11 cellular contexts compared by ENCODE assay signal in genomic region chr13:106496072-106496997, GRCh38. TPM values are rescaled to one million over a fixed set of nuclear protein-coding genes. Genes with fewer than 3 reads are reported as not detected.
DNase-seq lines count a peak whose midpoint lies in the region; ATAC-seq and TF ChIP-seq lines count a peak whose summit lies in the region.
"Had no signal": no experiment of that assay in that cellular context is flagged by ENCODE, and none has a peak within 500 bp of the region (broad histone marks: within the 10 kb centered on the region; RNA-seq: fewer than 3 reads in every experiment).

No MANE protein-coding gene starts in this region.

- DNase-seq in NCI-H187 (lab: John Stamatoyannopoulos, UW), result peak; percentile 47 to 81
- no peak for DNase-seq in NCI-H187 treated with DMSO at 0.1 percent for 48 hours (lab: John Stamatoyannopoulos, UW)
- DNase-seq in astrocyte of the hippocampus (ENCODE audit: low read depth, low spot score), result peak; percentile 32
- no peak for DNase-seq in lower lobe of right lung
- DNase-seq in upper lobe of left lung, result no peak
- DNase-seq in head of caudate nucleus, result no peak
- DNase-seq: NK-92 treated with Interleukin-12 subunit alpha and Interleukin-12 subunit beta, amount 100 ng/mL, for 24 hours had no signal

- intact Hi-C loops in lower lobe of right lung (cut with DNase I) (no loop called here), head of caudate nucleus (cut with DNase I) (no loop called here)

- WGBS in upper lobe of left lung, 2 donors, result 12 to 30% methylated on average over 6 of the region's 6 CpGs

- peak in 2 of 4 donors; percentile 81 to 86 for TF ChIP-seq EP300 in upper lobe of left lung (IDR thresholded peaks at IDR 0.05)

- H3K27ac ChIP-seq in lower lobe of right lung (peak overlapping the region; percentile 67), upper lobe of left lung (peak overlapping the region; percentile 43 to 82 (median 64))
- H3K27ac ChIP-seq: A549, prostate gland had no signal

- ATAC-seq in lower lobe of right lung (peak in 1 of 2 donors; percentile 36), upper lobe of left lung (ENCODE audit: low FRiP score in 2 of 2) (no peak), HG03520 (IDR thresholded peaks at IDR 0.05; ENCODE audit: unreplicated experiment) (no peak), HG02981 (IDR thresholded peaks at IDR 0.05; ENCODE audit: unreplicated experiment) (no peak)
- ATAC-seq: A549 had no signal

- TF ChIP-seq POLR2A in upper lobe of left lung (IDR thresholded peaks at IDR 0.05), result no peak

- H3K9me3 ChIP-seq in lower lobe of right lung (no peaks in the 10 kb centered on the region), upper lobe of left lung (no peaks in the 10 kb centered on the region)
- H3K9me3 ChIP-seq: A549, prostate gland had no signal

- H3K36me3 ChIP-seq in lower lobe of right lung (peaks cover 30% of the 10 kb centered on the region), upper lobe of left lung (peaks cover 10 to 33% (median 17%) of the 10 kb centered on the region in 4 donors)

- no peaks in the 10 kb centered on the region for H3K27me3 ChIP-seq in lower lobe of right lung (ENCODE audit: low read depth)
- no peaks in the 10 kb centered on the region for H3K27me3 ChIP-seq in upper lobe of left lung

- H3K4me3 ChIP-seq in lower lobe of right lung (no peak overlapping the region), upper lobe of left lung (no peak overlapping the region)
- H3K4me3 ChIP-seq: A549, prostate gland had no signal

- TF ChIP-seq CTCF in lower lobe of right lung (IDR thresholded peaks at IDR 0.05) (no peak), upper lobe of left lung (IDR thresholded peaks at IDR 0.05) (no peak)

- peaks cover 72% of the 10 kb centered on the region for H3K4me1 ChIP-seq in lower lobe of right lung
- peaks cover 17 to 51% (median 36%) of the 10 kb centered on the region in 4 donors for H3K4me1 ChIP-seq in upper lobe of left lung
- H3K4me1 ChIP-seq: A549, prostate gland had no signal

RNA-seq across cellular contexts. Expression of gene EFNB2, which starts 39.1 kb away (rescaled TPM):
- total RNA-seq in lower lobe of right lung (47.0 TPM), upper lobe of left lung (10 to 100 TPM; 23.0 to 45.7 (median 30.9) TPM)

Comparison
In these comparisons a context has a peak if more than half of its experiments do, and no peak if none do; other contexts are left out.
1. DNase-seq: peak in NCI-H187 (2 of 2) and astrocyte of the hippocampus (single experiment); none in NCI-H187 treated with DMSO at 0.1 percent for 48 hours (single experiment), lower lobe of right lung (single experiment), upper lobe of left lung (0 of 2) and head of caudate nucleus (0 of 42).